12 cellular contexts compared by ENCODE assay signal in the genomic region with DNA sequence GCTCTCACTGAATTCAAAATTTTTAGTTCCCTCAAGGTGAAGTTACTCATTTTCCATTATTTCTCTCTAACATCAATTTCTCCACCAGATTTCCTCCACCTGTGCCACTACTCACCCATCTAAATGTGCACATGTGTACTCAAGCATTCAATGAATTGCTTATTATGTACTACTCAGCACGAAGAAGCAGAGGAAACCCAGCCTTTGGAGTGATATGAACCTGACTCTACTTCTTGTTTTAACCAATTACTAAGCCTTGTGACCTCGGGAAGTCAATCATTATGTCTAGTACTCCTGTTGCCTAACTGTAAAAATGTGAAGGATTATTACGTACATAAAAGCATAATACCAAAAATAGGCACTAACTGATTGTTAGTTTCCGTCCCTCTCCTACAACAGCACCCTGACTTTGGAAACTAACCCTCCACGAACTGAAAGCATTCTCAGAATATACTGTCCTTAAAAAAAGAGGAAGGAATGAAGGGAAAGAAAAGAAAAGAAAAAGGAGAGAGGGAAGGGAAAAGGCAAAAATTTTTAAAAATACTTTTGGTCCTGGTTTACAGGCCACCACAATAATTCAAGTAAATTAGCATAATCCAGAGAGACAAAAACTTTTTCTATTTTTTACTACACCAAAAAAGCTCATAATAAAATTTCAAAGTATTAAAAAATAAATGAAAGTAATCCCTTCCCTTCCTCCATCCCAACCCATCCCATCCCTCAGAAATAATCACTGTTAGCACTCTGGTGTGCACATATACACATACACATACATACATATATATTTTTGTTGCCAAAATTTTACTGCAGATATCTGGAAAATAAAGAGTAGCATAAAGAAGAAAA. TPM values are rescaled to one million over a fixed set of nuclear protein-coding genes. Genes with fewer than 3 reads are reported as not detected.
DNase-seq lines count a peak whose midpoint lies in the region; ATAC-seq and TF ChIP-seq lines count a peak whose summit lies in the region.
"Had no signal": no experiment of that assay in that cellular context is flagged by ENCODE, and none has a peak within 500 bp of the region (broad histone marks: within the 10 kb centered on the region; RNA-seq: fewer than 3 reads in every experiment).

No MANE protein-coding gene starts in this region.

- H2AFZ ChIP-seq in mesenchymal stem cell (ENCODE audit: low read depth, low read length): no peak overlapping the region

- no peak overlapping the region for H3K23ac ChIP-seq in mesenchymal stem cell (ENCODE audit: low read length in 2 of 2)

- H3K14ac ChIP-seq in mesenchymal stem cell (ENCODE audit: low read length in 2 of 2): no peak overlapping the region

- H2BK12ac ChIP-seq in mesenchymal stem cell (ENCODE audit: low read length in 2 of 2): no peak overlapping the region

- H3K36me3 Mint-ChIP-seq in natural killer cell treated with Interleukin-12 subunit alpha and Interleukin-12 subunit beta and Interleukin-15 and Interleukin-18, amount 100 ng/mL, for 72 hours: no peaks in the 10 kb centered on the region

- H2BK5ac ChIP-seq in mesenchymal stem cell (ENCODE audit: low read depth, low read length, poor library complexity, severe bottlenecking): no peak overlapping the region

- TF ChIP-seq POLR2A in NB4 (IDR thresholded peaks at IDR 0.05; ENCODE audit: extremely low read depth, insufficient read length): no peak

- peaks cover 76 to 91% of the 10 kb centered on the region in 2 donors for H3K4me1 Mint-ChIP-seq in natural killer cell treated with Interleukin-12 subunit alpha and Interleukin-12 subunit beta and Interleukin-15 and Interleukin-18, amount 100 ng/mL, for 72 hours (ENCODE audit: low read depth in 2 of 2)

- peaks cover 5% of the 10 kb centered on the region for H3K4me1 ChIP-seq in mesenchymal stem cell (ENCODE audit: control insufficient read depth, insufficient read depth, low read depth, low read length)

- H3K4me3 ChIP-seq in GM06990 (replicated peaks; ENCODE audit: low read depth, low read length) (no peak overlapping the region), NB4 (ENCODE audit: low read depth, low read length) (no peak overlapping the region), mesenchymal stem cell (ENCODE audit: insufficient read depth in 1 of 2, low read depth in 1 of 2, low read length in 2 of 2) (no peak overlapping the region)

- no peak overlapping the region for H3K4me2 ChIP-seq in mesenchymal stem cell (ENCODE audit: low read length, poor library complexity, severe bottlenecking)

- no peak overlapping the region for H2AK5ac ChIP-seq in mesenchymal stem cell (ENCODE audit: low read length, severe bottlenecking)

- no peak overlapping the region for H4K8ac ChIP-seq in mesenchymal stem cell (ENCODE audit: low read length)

- no peak overlapping the region for H4K91ac ChIP-seq in mesenchymal stem cell (ENCODE audit: low read length)

- no peaks in the 10 kb centered on the region for H3K9me3 ChIP-seq in mesenchymal stem cell (ENCODE audit: control insufficient read depth, low read length)

- H3K27me3 ChIP-seq in GM06990 (replicated peaks; ENCODE audit: control insufficient read depth, insufficient read depth, low read length) (no peaks in the 10 kb centered on the region), mesenchymal stem cell (ENCODE audit: control insufficient read depth in 1 of 2, insufficient read depth in 1 of 2, low read length in 2 of 2) (no peaks in the 10 kb centered on the region)

- H2BK15ac ChIP-seq in mesenchymal stem cell (ENCODE audit: low read depth, poor library complexity, severe bottlenecking): no peak overlapping the region

- 98% methylated on average over 2 of the region's 5 CpGs for WGBS in mesenchymal stem cell

- no peaks in the 10 kb centered on the region for H3K36me3 ChIP-seq in GM06990 (ENCODE audit: control insufficient read depth, insufficient read depth, low read length)
- H3K36me3 ChIP-seq in mesenchymal stem cell (ENCODE audit: control insufficient read depth in 1 of 2, insufficient read depth in 2 of 2, low read depth in 1 of 2, low read length in 2 of 2): peaks cover 0 to 10% of the 10 kb centered on the region in 2 experiments

- peaks cover 2% of the 10 kb centered on the region for H3K79me1 ChIP-seq in mesenchymal stem cell (replicated peaks; ENCODE audit: low read length, poor library complexity, severe bottlenecking)

- no peak overlapping the region for H3K18ac ChIP-seq in mesenchymal stem cell (ENCODE audit: low read depth in 1 of 2, low read length in 2 of 2)

- peak; percentile 44 for DNase-seq in GM06990 (ENCODE audit: extremely low read depth, insufficient read length)
- peak; percentile 46 for DNase-seq in NB4 (ENCODE audit: low read depth)
- DNase-seq in amniotic epithelial cell (ENCODE audit: low read depth): peak; percentile 40
- DNase-seq in natural killer cell treated with Interleukin-12 subunit alpha and Interleukin-12 subunit beta and Interleukin-15 and Interleukin-18, amount 100 ng/mL, for 72 hours (ENCODE audit: low spot score): no peak
- no peak for DNase-seq in mesenchymal stem cell
- DNase-seq: activated CD8-positive, alpha-beta memory T cell treated with anti-CD3 and anti-CD28 coated beads, Interleukin-2, amount 10 ng/mL, durations not matched to agents 7 days and 5 days; NCI-H1092 treated with DMSO at 0.1 percent for 48 hours; NCI-H748 treated with DMSO at 0.1 percent for 48 hours; small intestine had no signal

- H3K4ac ChIP-seq in mesenchymal stem cell (ENCODE audit: low read depth in 1 of 2, low read length in 2 of 2): no peak overlapping the region

- no peak overlapping the region for H3K9ac ChIP-seq in mesenchymal stem cell (ENCODE audit: low read length)

- no peak overlapping the region for H2BK120ac ChIP-seq in mesenchymal stem cell (ENCODE audit: low read depth, low read length)

- no peak overlapping the region for H3K27ac ChIP-seq in mesenchymal stem cell (ENCODE audit: low read length, poor library complexity, severe bottlenecking)

- H3K4me3 Mint-ChIP-seq in natural killer cell treated with Interleukin-12 subunit alpha and Interleukin-12 subunit beta and Interleukin-15 and Interleukin-18, amount 100 ng/mL, for 72 hours: peak overlapping the region; percentile 81
- H3K4me3 Mint-ChIP-seq: activated CD8-positive, alpha-beta memory T cell treated with anti-CD3 and anti-CD28 coated beads, Interleukin-2, amount 10 ng/mL, durations not matched to agents 7 days and 5 days; T-helper 1 cell treated with Interleukin-12 subunit alpha and Interleukin-12 subunit beta and Interleukin-4 antibody, amounts not matched to agents 30 μg/mL and 1 μg/mL, for 36 hours had no signal

- ATAC-seq in natural killer cell treated with Interleukin-12 subunit alpha and Interleukin-12 subunit beta and Interleukin-15 and Interleukin-18, amount 100 ng/mL, for 72 hours: no peak
- ATAC-seq in HG02623 (IDR thresholded peaks at IDR 0.05; ENCODE audit: unreplicated experiment): no peak
- no peak for ATAC-seq in GM19023 (IDR thresholded peaks at IDR 0.05; ENCODE audit: unreplicated experiment)
- ATAC-seq: activated CD8-positive, alpha-beta memory T cell treated with anti-CD3 and anti-CD28 coated beads, Interleukin-2, amount 10 ng/mL, durations not matched to agents 7 days and 5 days had no signal

- TF ChIP-seq CTCF in GM06990 (IDR thresholded peaks at IDR 0.05; ENCODE audit: insufficient read depth, low read length, poor library complexity, severe bottlenecking) (no peak), NB4 (IDR thresholded peaks at IDR 0.05; ENCODE audit: low read depth, low read length) (no peak)

- H3K27me3 Mint-ChIP-seq in natural killer cell treated with Interleukin-12 subunit alpha and Interleukin-12 subunit beta and Interleukin-15 and Interleukin-18, amount 100 ng/mL, for 72 hours: no peaks in the 10 kb centered on the region
- H3K27me3 Mint-ChIP-seq: activated CD8-positive, alpha-beta memory T cell treated with anti-CD3 and anti-CD28 coated beads, Interleukin-2, amount 10 ng/mL, durations not matched to agents 7 days and 5 days had no signal

- H3K27ac Mint-ChIP-seq in natural killer cell treated with Interleukin-12 subunit alpha and Interleukin-12 subunit beta and Interleukin-15 and Interleukin-18, amount 100 ng/mL, for 72 hours: peak overlapping the region; percentile 53 to 84
- H3K27ac Mint-ChIP-seq: activated CD8-positive, alpha-beta memory T cell treated with anti-CD3 and anti-CD28 coated beads, Interleukin-2, amount 10 ng/mL, durations not matched to agents 7 days and 5 days; T-helper 1 cell treated with Interleukin-12 subunit alpha and Interleukin-12 subunit beta and Interleukin-4 antibody, amounts not matched to agents 30 μg/mL and 1 μg/mL, for 36 hours had no signal

- no peaks in the 10 kb centered on the region for H3K9me3 Mint-ChIP-seq in natural killer cell treated with Interleukin-12 subunit alpha and Interleukin-12 subunit beta and Interleukin-15 and Interleukin-18, amount 100 ng/mL, for 72 hours
- H3K9me3 Mint-ChIP-seq: T-helper 1 cell treated with Interleukin-12 subunit alpha and Interleukin-12 subunit beta and Interleukin-4 antibody, amounts not matched to agents 30 μg/mL and 1 μg/mL, for 36 hours had no signal

RNA-seq across cellular contexts. Expression of a gene that starts 53.6 kb away (rescaled TPM):
- total RNA-seq in natural killer cell treated with Interleukin-12 subunit alpha and Interleukin-12 subunit beta and Interleukin-15 and Interleukin-18, amount 100 ng/mL, for 72 hours: 100 to 1,000 TPM; 127 to 161 TPM
- polyA plus RNA-seq in mesenchymal stem cell (2013, experiment 1 of 2): 20.1 TPM
- 20.0 TPM for polyA plus RNA-seq in mesenchymal stem cell (2013, experiment 2 of 2)

Comparison
In these comparisons a context has a peak if more than half of its experiments do, and no peak if none do; other contexts are left out.
1. DNase-seq: peak in GM06990 (single experiment), NB4 (single experiment) and amniotic epithelial cell (single experiment); none in natural killer cell treated with Interleukin-12 subunit alpha and Interleukin-12 subunit beta and Interleukin-15 and Interleukin-18, amount 100 ng/mL, for 72 hours (single experiment) and mesenchymal stem cell (single experiment).